ENCODE assay signal across 1 cellular context in genomic region chr7:150994141-150994837, GRCh38.
TF ChIP-seq lines count a peak whose summit lies in the region.

No MANE protein-coding gene starts in this region.

TF ChIP-seq in GM12878, 131 proteins besides CTCF, POLR2A, EP300 and RAD21:
- no peak for TF ChIP-seq PML (IDR thresholded peaks at IDR 0.05; ENCODE audit: low read length)
- TF ChIP-seq MYB (IDR thresholded peaks at IDR 0.05; ENCODE audit: borderline replicate concordance, low read depth, low read length), result no peak
- TF ChIP-seq, protein P1, sequence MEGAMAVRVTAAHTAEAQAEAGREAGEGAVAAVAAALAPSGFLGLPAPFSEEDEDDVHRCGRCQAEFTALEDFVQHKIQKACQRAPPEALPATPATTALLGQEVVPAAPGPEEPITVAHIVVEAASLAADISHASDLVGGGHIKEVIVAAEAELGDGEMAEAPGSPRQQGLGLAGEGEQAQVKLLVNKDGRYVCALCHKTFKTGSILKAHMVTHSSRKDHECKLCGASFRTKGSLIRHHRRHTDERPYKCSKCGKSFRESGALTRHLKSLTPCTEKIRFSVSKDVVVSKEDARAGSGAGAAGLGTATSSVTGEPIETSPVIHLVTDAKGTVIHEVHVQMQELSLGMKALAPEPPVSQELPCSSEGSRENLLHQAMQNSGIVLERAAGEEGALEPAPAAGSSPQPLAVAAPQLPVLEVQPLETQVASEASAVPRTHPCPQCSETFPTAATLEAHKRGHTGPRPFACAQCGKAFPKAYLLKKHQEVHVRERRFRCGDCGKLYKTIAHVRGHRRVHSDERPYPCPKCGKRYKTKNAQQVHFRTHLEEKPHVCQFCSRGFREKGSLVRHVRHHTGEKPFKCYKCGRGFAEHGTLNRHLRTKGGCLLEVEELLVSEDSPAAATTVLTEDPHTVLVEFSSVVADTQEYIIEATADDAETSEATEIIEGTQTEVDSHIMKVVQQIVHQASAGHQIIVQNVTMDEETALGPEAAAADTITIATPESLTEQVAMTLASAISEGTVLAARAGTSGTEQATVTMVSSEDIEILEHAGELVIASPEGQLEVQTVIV (IDR thresholded peaks at IDR 0.05; ENCODE audit: borderline replicate concordance, partially characterized antibody), result no peak
- peak; percentile 51; the same call in 1 of the 2 replicates for TF ChIP-seq SPI1 (IDR thresholded peaks at IDR 0.05; ENCODE audit: borderline replicate concordance, insufficient read depth, low read depth, low read length)
